10 cellular contexts compared by ENCODE assay signal in genomic region chr2:46300406-46300832, GRCh38. TPM values are rescaled to one million over a fixed set of nuclear protein-coding genes. Genes with fewer than 3 reads are reported as not detected.
DNase-seq lines count a peak whose midpoint lies in the region; ATAC-seq and TF ChIP-seq lines count a peak whose summit lies in the region.
"Had no signal": no experiment of that assay in that cellular context is flagged by ENCODE, and none has a peak within 500 bp of the region (broad histone marks: within the 10 kb centered on the region; RNA-seq: fewer than 3 reads in every experiment).

No MANE protein-coding gene starts in this region.

- H3K23ac ChIP-seq in IMR-90 (ENCODE audit: low read depth, low read length), result peak overlapping the region; percentile 88; the same call in 1 of the 2 replicates

- no peak overlapping the region for H3K4me3 Mint-ChIP-seq in naive thymus-derived CD8-positive, alpha-beta T cell

- H3K9me3 ChIP-seq in IMR-90 (ENCODE audit: control insufficient read depth, insufficient read depth, low read length) (no peaks in the 10 kb centered on the region), right lobe of liver (no peaks in the 10 kb centered on the region), suprapubic skin (no peaks in the 10 kb centered on the region)
- H3K9me3 ChIP-seq: neutrophil had no signal

- BruUV-seq in IMR-90 (replicated peaks; lab: Mats Ljungman, UMichigan), result no TSS peak

- H3K56ac ChIP-seq in IMR-90 (ENCODE audit: extremely low read depth, insufficient read depth, low read length), result no peak overlapping the region

- H2BK20ac ChIP-seq in IMR-90 (ENCODE audit: low read depth, low read length), result no peak overlapping the region; the same call in 1 of the 2 replicates

- H4K8ac ChIP-seq in IMR-90 (ENCODE audit: low read depth in 2 of 2, low read length in 2 of 2), result peak overlapping the region in 1 of 2 experiments; percentile 4; a peak in 1 of 4 replicates

- no peak overlapping the region for H2AK9ac ChIP-seq in IMR-90 (replicated peaks; ENCODE audit: low read depth, low read length, poor library complexity)

- H2AK5ac ChIP-seq in IMR-90 (ENCODE audit: low read depth, low read length), result no peak overlapping the region

- H4K91ac ChIP-seq in IMR-90 (ENCODE audit: insufficient read depth, low read depth, low read length), result no peak overlapping the region

- intact Hi-C loops in IMR-90 (cut with micrococcal nuclease) (loop anchor here (5.0 kb wide), 1 partner anchor 42 kb away; no protein-coding TSS in a partner anchor), right lobe of liver (cut with DNase I) (no loop called here)

- 0 out of 2 replicates have a peak overlapping the region, but pooled peaks have one; percentile 8 for H3K4ac ChIP-seq in IMR-90 (ENCODE audit: low read depth, low read length)

- peak overlapping the region; percentile 86; the same call in 1 of the 2 replicates for H3K14ac ChIP-seq in IMR-90 (replicated peaks; ENCODE audit: low read depth, low read length)

- in situ Hi-C loops in IMR-90 (cut with MboI; ENCODE audit: low sequenced_read_pairs), result loop anchor here (25.0 kb wide), 1 partner anchor 663 kb away; no protein-coding TSS in a partner anchor

- no peak overlapping the region for H2BK15ac ChIP-seq in IMR-90 (ENCODE audit: low read depth, low read length)

- H3K4me1 Mint-ChIP-seq in naive thymus-derived CD8-positive, alpha-beta T cell, result peaks cover 31 to 63% (median 45%) of the 10 kb centered on the region in 4 donors

- dilution Hi-C loops in IMR-90 (cut with HindIII; ENCODE audit: low sequenced_read_pairs, unreplicated experiment), result no loop called here

- H3K9me1 ChIP-seq in IMR-90 (ENCODE audit: insufficient read depth, low read length), result peaks cover 11% of the 10 kb centered on the region; the same call in 1 of the 2 replicates

- peaks cover 14 to 59% of the 10 kb centered on the region in 2 experiments for H3K79me1 ChIP-seq in IMR-90 (ENCODE audit: low read depth in 1 of 2, low read length in 2 of 2)

- WGBS in IMR-90 (ENCODE audit: extremely low coverage in 2 of 2, insufficient read length in 1 of 2), 2 experiments, result 100% methylated on average over 1 of the region's 6 CpGs; no CpG with 5 or more reads in 1 of the 2 experiments
- 13% methylated on average over 6 of the region's 6 CpGs for WGBS in right lobe of liver (ENCODE audit: insufficient coverage, low coverage, low lambda C conversion rate, missing lambda C conversion rate)
- 75% methylated on average over 6 of the region's 6 CpGs for WGBS in suprapubic skin

- H3K4me1 ChIP-seq in IMR-90 (ENCODE audit: control insufficient read depth, insufficient read depth, low read length), result peaks cover 13% of the 10 kb centered on the region; the same call in 1 of the 2 replicates
- H3K4me1 ChIP-seq in right lobe of liver, result peaks cover 0 to 40% (median 20%) of the 10 kb centered on the region in 4 donors
- H3K4me1 ChIP-seq in suprapubic skin, result peaks cover 54% of the 10 kb centered on the region

- H3K36me3 ChIP-seq in IMR-90 (ENCODE audit: control insufficient read depth, insufficient read depth, low read length) (peaks cover 8% of the 10 kb centered on the region), right lobe of liver (no peaks in the 10 kb centered on the region), suprapubic skin (no peaks in the 10 kb centered on the region)
- H3K36me3 ChIP-seq: neutrophil had no signal

- H2AFZ ChIP-seq in IMR-90 (replicated peaks; ENCODE audit: low read length, poor library complexity), result no peak overlapping the region

- POLR2A ChIA-PET in IMR-90 (lab: Charles Lee; ENCODE audit: unreplicated experiment), result no interaction called here
- POLR2A ChIA-PET in naive thymus-derived CD8-positive, alpha-beta T cell (lab: Charles Lee), result no interaction called here

- no peak overlapping the region for H3K27ac ChIP-seq in IMR-90 (ENCODE audit: insufficient read depth, low read length)
- peak overlapping the region; percentile 84 to 99 (median 96) for H3K27ac ChIP-seq in right lobe of liver
- H3K27ac ChIP-seq in suprapubic skin, result no peak overlapping the region
- H3K27ac ChIP-seq: neutrophil had no signal

- H3K9ac ChIP-seq in IMR-90 (ENCODE audit: low read depth, low read length), result peak overlapping the region; percentile 92

- CTCF ChIA-PET in IMR-90 (lab: Yijun Ruan, JAX), result no interaction called here

- H4K5ac ChIP-seq in IMR-90 (ENCODE audit: low read depth, low read length), result no peak overlapping the region

- H3K36me3 Mint-ChIP-seq in naive thymus-derived CD8-positive, alpha-beta T cell, result no peaks in the 10 kb centered on the region

- H3K9me3 Mint-ChIP-seq in naive thymus-derived CD8-positive, alpha-beta T cell, result peaks cover 0 to 3% (median 0%) of the 10 kb centered on the region in 9 donors

- TF ChIP-seq POLR2A in IMR-90 (IDR thresholded peaks at IDR 0.05; ENCODE audit: low read depth, low read length), result no peak
- no peak for TF ChIP-seq POLR2A in right lobe of liver (IDR thresholded peaks at IDR 0.05)
- TF ChIP-seq POLR2A in suprapubic skin (IDR thresholded peaks at IDR 0.05), result no peak

- ATAC-seq in IMR-90 (ENCODE audit: low read depth), result no peak
- ATAC-seq in right lobe of liver, result no peak
- no peak for ATAC-seq in naive thymus-derived CD8-positive, alpha-beta T cell
- no peak for ATAC-seq in GM21423 (IDR thresholded peaks at IDR 0.05; ENCODE audit: unreplicated experiment)
- ATAC-seq in GM19328 (IDR thresholded peaks at IDR 0.05; ENCODE audit: unreplicated experiment), result no peak

- no peak overlapping the region for H2BK5ac ChIP-seq in IMR-90 (ENCODE audit: low read depth, low read length, poor library complexity, severe bottlenecking)

- H3K27ac Mint-ChIP-seq in naive thymus-derived CD8-positive, alpha-beta T cell, result no peak overlapping the region

- H3K27me3 ChIP-seq in IMR-90 (ENCODE audit: control insufficient read depth, insufficient read depth, low read length), result no peaks in the 10 kb centered on the region
- H3K27me3 ChIP-seq in right lobe of liver, result no peaks in the 10 kb centered on the region
- H3K27me3 ChIP-seq in suprapubic skin, result no peaks in the 10 kb centered on the region

- peak overlapping the region; percentile 62 for H3K4me2 ChIP-seq in IMR-90 (ENCODE audit: low read depth, low read length)

- H3K4me3 ChIP-seq in IMR-90 (ENCODE audit: insufficient read depth, low read depth, low read length), result peak overlapping the region; percentile 87
- H3K4me3 ChIP-seq in cardiac fibroblast (replicated peaks in 1 of 2; ENCODE audit: low read depth in 2 of 2, low read length in 2 of 2), result peak overlapping the region; percentile 92 to 95
- H3K4me3 ChIP-seq in right lobe of liver, result peak overlapping the region; percentile 79 to 97 (median 91)
- H3K4me3 ChIP-seq in suprapubic skin, result peak overlapping the region; percentile 81

- H3K27me3 Mint-ChIP-seq in naive thymus-derived CD8-positive, alpha-beta T cell, result peaks cover 35 to 88% (median 57%) of the 10 kb centered on the region in 5 donors

- H4K20me1 ChIP-seq in IMR-90 (ENCODE audit: insufficient read depth, low read length), result peaks cover 77% of the 10 kb centered on the region

- no peak overlapping the region for H2BK120ac ChIP-seq in IMR-90 (ENCODE audit: low read depth, low read length)

- DNase-seq in IMR-90, result no peak
- DNase-seq in cardiac fibroblast (ENCODE audit: low read depth in 2 of 2), result no peak
- DNase-seq in right lobe of liver, result no peak
- peak in 1 of 2 donors; percentile 44 for DNase-seq in suprapubic skin (ENCODE audit: low spot score in 2 of 2)
- DNase-seq in NCI-H774 (lab: John Stamatoyannopoulos, UW), result no peak
- DNase-seq in naive thymus-derived CD8-positive, alpha-beta T cell, result no peak
- DNase-seq: T-helper 2 cell had no signal

- no peak for TF ChIP-seq EP300 in suprapubic skin (IDR thresholded peaks at IDR 0.05)

- no peak overlapping the region for H3K18ac ChIP-seq in IMR-90 (ENCODE audit: low read depth, low read length)

- TF ChIP-seq CTCF in IMR-90 (conservative IDR thresholded peaks at IDR 0.05; ENCODE audit: low read depth, low read length), result no peak
- peak; percentile 19 for TF ChIP-seq CTCF in cardiac fibroblast (IDR thresholded peaks at IDR 0.05; ENCODE audit: low read depth, low read length)
- TF ChIP-seq CTCF in right lobe of liver (IDR thresholded peaks at IDR 0.05), result peak in 1 of 4 donors; percentile 28
- no peak for TF ChIP-seq CTCF in suprapubic skin (IDR thresholded peaks at IDR 0.05)

- no peak for TF ChIP-seq RAD21 in IMR-90 (IDR thresholded peaks at IDR 0.05; ENCODE audit: low read length)

TF ChIP-seq in IMR-90, 13 proteins besides CTCF, POLR2A, EP300 and RAD21 (continues in another document):
- TF ChIP-seq USF2 (IDR thresholded peaks at IDR 0.05; ENCODE audit: low read depth, low read length) (no peak), RFX5 (IDR thresholded peaks at IDR 0.05; ENCODE audit: low read depth, low read length) (no peak), BHLHE40 (IDR thresholded peaks at IDR 0.05; ENCODE audit: low read depth, low read length) (no peak), CEBPB (IDR thresholded peaks at IDR 0.05; ENCODE audit: low read depth, low read length) (no peak), CHD1 (IDR thresholded peaks at IDR 0.05; ENCODE audit: low read depth, low read length) (no peak), SMC3 (IDR thresholded peaks at IDR 0.05; ENCODE audit: low read depth, low read length) (no peak), ELK1 (IDR thresholded peaks at IDR 0.05; ENCODE audit: borderline replicate concordance, low read depth, low read length) (no peak)

RNA-seq across cellular contexts. Expression of gene EPAS1, which starts 3.2 kb away (rescaled TPM):
- total RNA-seq in IMR-90 (2012; rRNA removed) (21.9 and 40.7 TPM in 2 replicates), right lobe of liver (100 to 1,000 TPM; 101 to 232 (median 170) TPM), suprapubic skin (100 to 1,000 TPM; 110 to 271 (median 142) TPM)
- 103 and 120 TPM in 2 replicates for polyA plus RNA-seq in IMR-90 (2012; rRNA removed)
- polyA plus RNA-seq in IMR-90 (2012; cell fraction: cytosol; rRNA removed), result 117 and 156 TPM in 2 replicates
- polyA plus RNA-seq in IMR-90 (2012; cell fraction: nucleus; rRNA removed; ENCODE audit: low replicate concordance), result 108 and 158 TPM in 2 replicates
- 1 to 10 TPM; 1.1 to 1.2 TPM for total RNA-seq in naive thymus-derived CD8-positive, alpha-beta T cell
- polyA plus RNA-seq in naive thymus-derived CD8-positive, alpha-beta T cell, result 1 to 10 TPM in 1 of 3 donors, under 1 TPM in 2; 0.16 to 1.7 (median 0.23) TPM

Comparison
In these comparisons a context has a peak if more than half of its experiments do, and no peak if none do; other contexts are left out.
1. H3K27ac ChIP-seq: peak in right lobe of liver (3 of 3); none in IMR-90 (single experiment) and suprapubic skin (single experiment).
2. RNA of gene EPAS1, which starts 3.2 kb away (total RNA-seq): 101 to 232 TPM in right lobe of liver, 110 to 271 TPM in suprapubic skin and 21.9 to 40.7 TPM in IMR-90; 1.1 to 1.2 TPM in naive thymus-derived CD8-positive, alpha-beta T cell; every median in the first group is over 10 times any median in the second.
3. Peak in every context shown above with its lines, with median percentiles within 50 percentile points of each other: H3K4me3 ChIP-seq.